In the genomic region with DNA sequence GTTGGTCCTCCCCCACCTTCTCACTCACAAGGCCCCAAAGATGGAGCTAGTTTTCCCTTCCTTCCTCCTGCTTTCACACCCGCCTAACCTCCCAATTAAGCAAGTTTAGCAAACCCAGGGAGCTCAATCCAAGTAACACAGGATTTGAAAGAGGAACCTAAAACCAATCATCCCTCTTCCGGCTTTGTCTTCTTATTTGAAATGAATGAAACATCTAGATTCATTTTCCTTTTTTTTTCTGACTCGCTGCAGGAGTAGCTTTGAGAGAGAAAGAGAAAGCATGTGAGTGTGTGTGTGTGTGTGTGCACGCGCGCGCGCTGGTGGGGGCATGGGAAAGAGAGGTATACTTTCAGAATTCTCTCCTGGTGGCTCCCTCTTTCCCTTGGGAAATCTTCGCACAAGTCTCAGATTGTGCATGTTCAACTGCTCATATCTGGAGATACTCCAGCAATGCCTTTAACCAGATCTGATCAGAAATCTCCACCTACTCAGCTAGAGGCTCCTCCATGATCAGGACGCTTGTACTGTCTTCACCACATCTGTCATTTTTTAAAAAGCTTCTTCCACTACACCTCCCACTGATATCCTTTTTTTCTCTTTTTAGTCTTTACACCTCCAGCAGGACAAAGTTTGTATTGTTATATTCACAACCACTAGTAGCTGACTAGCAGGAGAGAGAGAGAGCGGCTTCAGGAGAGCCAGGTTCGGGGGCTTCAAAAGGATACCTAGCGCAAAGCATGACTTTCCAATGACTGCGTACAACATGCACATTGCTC, we compare ENCODE assay signal across 9 cellular contexts. TPM values are rescaled to one million over a fixed set of nuclear protein-coding genes. Genes with fewer than 3 reads are reported as not detected.
DNase-seq lines count a peak whose midpoint lies in the region; ATAC-seq and TF ChIP-seq lines count a peak whose summit lies in the region.
"Had no signal": no experiment of that assay in that cellular context is flagged by ENCODE, and none has a peak within 500 bp of the region (broad histone marks: within the 10 kb centered on the region; RNA-seq: fewer than 3 reads in every experiment).

No MANE protein-coding gene starts in this region.

- no peak overlapping the region for H2AK5ac ChIP-seq in H9 (ENCODE audit: insufficient read length, low read length)

- intact Hi-C loops in posterior vena cava (cut with DNase I), result loop anchor here in 1 of 2 donors (10.0 kb wide), 3 partner anchors 65 to 535 kb away; no protein-coding TSS in a partner anchor

- no peak overlapping the region for H2BK5ac ChIP-seq in H9 (ENCODE audit: insufficient read length, low read length)

- DNase-seq in AG08395 (ENCODE audit: low spot score) (peak; percentile 13), H9 (no peak), SK-N-DZ (ENCODE audit: low spot score) (peak; percentile 86), posterior vena cava (ENCODE audit: low spot score) (peak; percentile 75), AG08396 (ENCODE audit: low spot score) (no peak)

- H3K36me3 Mint-ChIP-seq in H9 (ENCODE audit: insufficient read depth in 1 of 3, low read depth in 3 of 3), result no peaks in the 10 kb centered on the region

- no peak overlapping the region for H3K23ac ChIP-seq in H9 (ENCODE audit: insufficient read length, low read depth, low read length)

- peak; percentile 2 for ATAC-seq in gastroesophageal sphincter
- no peak for ATAC-seq in GM21825 (IDR thresholded peaks at IDR 0.05; ENCODE audit: unreplicated experiment)
- ATAC-seq in HG03025 (IDR thresholded peaks at IDR 0.05; ENCODE audit: low FRiP score, unreplicated experiment), result no peak
- ATAC-seq: HCT116 had no signal

- H3K36me3 ChIP-seq in gastroesophageal sphincter, result no peaks in the 10 kb centered on the region

- no peak for TF ChIP-seq EP300 in gastroesophageal sphincter (IDR thresholded peaks at IDR 0.05)

- H3K27ac Mint-ChIP-seq in H9, result no peak overlapping the region; a peak in 1 of 7 replicates

- no peak overlapping the region for H3K56ac ChIP-seq in H9 (ENCODE audit: insufficient read length, low read depth, low read length)

- H3K79me2 ChIP-seq in H9 (ENCODE audit: insufficient read depth, low read length), result no peaks in the 10 kb centered on the region

- H3K79me1 ChIP-seq in H9 (ENCODE audit: insufficient read depth, low read depth, low read length, poor library complexity, severe bottlenecking), result no peaks in the 10 kb centered on the region

- H3K27me3 Mint-ChIP-seq in H9 (ENCODE audit: low read depth), result peaks cover 47% of the 10 kb centered on the region

- H4K8ac ChIP-seq in H9 (replicated peaks; ENCODE audit: insufficient read length, low read depth, low read length), result no peak overlapping the region

- H2BK12ac ChIP-seq in H9 (ENCODE audit: insufficient read length, low read depth, low read length), result no peak overlapping the region

- H2AFZ ChIP-seq in H9 (ENCODE audit: low read length), result no peak overlapping the region

- no peak for TF ChIP-seq POLR2A in gastroesophageal sphincter (IDR thresholded peaks at IDR 0.05)

- TF ChIP-seq CTCF in H9 (conservative IDR thresholded peaks at IDR 0.05) (no peak), gastroesophageal sphincter (IDR thresholded peaks at IDR 0.05) (peak in 3 of 4 experiments; percentile 6 to 31 (median 27))

- peak overlapping the region; percentile 38 to 71 for H3K4me3 ChIP-seq in gastroesophageal sphincter

- peaks cover 0 to 3% of the 10 kb centered on the region in 2 experiments; a peak in 2 of 5 replicates for H3K9me3 Mint-ChIP-seq in H9

- peaks cover 5% of the 10 kb centered on the region; the same call in 1 of the 2 replicates for H3K27me3 ChIP-seq in H9 (ENCODE audit: insufficient read depth, low read length)
- H3K27me3 ChIP-seq in gastroesophageal sphincter, result no peaks in the 10 kb centered on the region

- H2BK120ac ChIP-seq in H9 (ENCODE audit: low read depth, low read length, poor library complexity, severe bottlenecking), result no peak overlapping the region

- no peak overlapping the region for H3K4ac ChIP-seq in H9 (ENCODE audit: low read depth, low read length)

- no peak overlapping the region for H3K18ac ChIP-seq in H9 (ENCODE audit: insufficient read length, low read depth, low read length)

- no peak overlapping the region for H4K91ac ChIP-seq in H9 (ENCODE audit: insufficient read length, low read depth, low read length)

- H4K5ac ChIP-seq in H9 (ENCODE audit: insufficient read length, low read depth, low read length), result no peak overlapping the region

- peak overlapping the region; percentile 77 for H3K4me2 ChIP-seq in H9 (ENCODE audit: insufficient read depth, insufficient read length, low read length)

- H3K4me1 Mint-ChIP-seq in H9, result peaks cover 36 to 46% of the 10 kb centered on the region in 2 experiments

- no CpG with 5 or more reads among the region's 14 CpGs for WGBS in H9 (ENCODE audit: extremely low coverage, insufficient read length, low lambda C conversion rate)
- 6% methylated on average over 13 of the region's 14 CpGs for WGBS in gastroesophageal sphincter (ENCODE audit: low coverage in 1 of 2), 2 donors

- no peaks in the 10 kb centered on the region for H3K9me3 ChIP-seq in H9 (ENCODE audit: control insufficient read depth, low read depth, low read length)
- no peaks in the 10 kb centered on the region for H3K9me3 ChIP-seq in gastroesophageal sphincter

- H3K4me3 Mint-ChIP-seq in H9, result peak overlapping the region; percentile 84 to 94

- H3T11ph ChIP-seq in H9 (ENCODE audit: low read length), result no peak overlapping the region

- no peak overlapping the region for H3K14ac ChIP-seq in H9 (ENCODE audit: insufficient read depth, low read length)

- H4K20me1 ChIP-seq in H9 (ENCODE audit: control insufficient read depth, insufficient read depth, insufficient read length), result no peaks in the 10 kb centered on the region

- H2BK15ac ChIP-seq in H9 (ENCODE audit: low read depth, low read length), result no peak overlapping the region

- H2BK20ac ChIP-seq in H9 (ENCODE audit: low read depth, low read length, poor library complexity, severe bottlenecking), result no peak overlapping the region

- H3K9ac ChIP-seq in H9 (ENCODE audit: extremely low read depth, insufficient read length, low read length), result no peak overlapping the region

- H3K4me1 ChIP-seq in H9 (ENCODE audit: insufficient read depth, low read length), result peaks cover 4% of the 10 kb centered on the region
- peaks cover 0 to 53% (median 3%) of the 10 kb centered on the region in 3 donors for H3K4me1 ChIP-seq in gastroesophageal sphincter

- H3K27ac ChIP-seq in H9 (ENCODE audit: insufficient read length, low read depth, low read length) (no peak overlapping the region), gastroesophageal sphincter (peak overlapping the region; percentile 79 to 92 (median 90))

- peaks cover 9% of the 10 kb centered on the region for H3K23me2 ChIP-seq in H9 (ENCODE audit: insufficient read length, low read depth, low read length, poor library complexity, severe bottlenecking)

RNA-seq across cellular contexts. Expression of a gene that starts 1.6 kb away (rescaled TPM):
- total RNA-seq in H9 (2021) (1.7 and 1.9 TPM in 2 replicates), gastroesophageal sphincter (100 to 1,000 TPM in 3 of 4 donors, 10 to 100 TPM in 1; 76.3 to 168 (median 146) TPM), posterior vena cava (100 to 1,000 TPM; 105 to 121 TPM)
- 18.0 and 25.8 TPM in 2 replicates for polyA plus RNA-seq in SK-N-DZ (2014; cell fraction: cytosol; rRNA removed)
- polyA plus RNA-seq in SK-N-DZ (2014; cell fraction: nucleus; rRNA removed), result 13.8 and 16.7 TPM in 2 replicates

Comparison
In these comparisons a context has a peak if more than half of its experiments do, and no peak if none do; other contexts are left out.
1. DNase-seq: peak in AG08395 (single experiment), SK-N-DZ (single experiment) and posterior vena cava (single experiment); none in H9 (single experiment) and AG08396 (single experiment).
2. RNA of a gene that starts 1.6 kb away (total RNA-seq): 76.3 to 168 TPM in gastroesophageal sphincter and 105 to 121 TPM in posterior vena cava; 1.7 to 1.9 TPM in H9; every median in the first group is over 10 times any median in the second.